Comparison of ENCODE assay signal across 10 cellular contexts in the genomic region with DNA sequence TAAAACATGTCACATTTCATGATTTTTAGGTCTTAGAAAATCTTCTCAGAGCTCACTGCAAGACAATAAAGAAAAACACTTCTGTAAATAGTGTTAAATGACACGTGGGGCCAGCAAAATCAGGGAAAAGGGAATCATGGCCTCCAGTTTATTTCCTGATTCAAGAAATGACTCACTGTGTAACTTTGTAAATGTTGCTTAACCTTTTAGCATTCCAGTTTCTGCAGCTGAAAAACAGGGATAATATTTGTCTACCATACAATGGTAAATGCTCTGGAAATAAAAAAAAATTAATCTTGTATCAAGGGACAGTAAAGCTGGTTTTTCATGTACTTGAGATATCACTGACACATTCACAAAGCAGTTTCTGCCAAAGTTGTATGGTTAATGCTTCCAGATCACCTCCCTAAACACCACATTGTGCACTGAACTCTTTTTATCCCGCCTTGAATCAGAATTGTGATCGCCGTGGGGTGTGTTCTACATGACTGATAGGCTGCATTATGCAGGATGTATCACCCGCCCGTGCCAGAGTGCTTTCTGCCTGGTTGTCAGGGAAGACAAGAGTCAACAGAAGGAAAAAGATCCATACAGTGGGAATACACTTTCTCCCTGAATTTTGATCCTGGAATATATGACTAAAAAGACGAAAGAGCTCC.
DNase-seq lines count a peak whose midpoint lies in the region; TF ChIP-seq lines count a peak whose summit lies in the region.
"Had no signal": no experiment of that assay in that cellular context is flagged by ENCODE, and none has a peak within 500 bp of the region (broad histone marks: within the 10 kb centered on the region; RNA-seq: fewer than 3 reads in every experiment).

No MANE protein-coding gene starts in this region.

- TF ChIP-seq CTCF in uterus (IDR thresholded peaks at IDR 0.05), result no peak

- 41 to 47% methylated on average over 7 of the region's 7 CpGs for WGBS in esophagus, 2 donors

- H3K27me3 ChIP-seq in esophagus (ENCODE audit: control insufficient read depth in 1 of 2, insufficient read depth in 2 of 2, low read length in 2 of 2), result no peaks in the 10 kb centered on the region
- H3K27me3 ChIP-seq in neuron (ENCODE audit: insufficient read depth, low read length), result no peaks in the 10 kb centered on the region
- H3K27me3 ChIP-seq in uterus, result no peaks in the 10 kb centered on the region

- H3K4me1 ChIP-seq in esophagus (ENCODE audit: control insufficient read depth in 2 of 2, insufficient read depth in 2 of 2, low read length in 1 of 2), result no peaks in the 10 kb centered on the region
- H3K4me1 ChIP-seq in neuron (ENCODE audit: insufficient read depth, low read length), result peaks cover 10% of the 10 kb centered on the region
- peaks cover 0 to 5% of the 10 kb centered on the region in 2 donors for H3K4me1 ChIP-seq in uterus

- DNase-seq in DMS153 treated with DMSO at 0.1 percent for 48 hours (lab: John Stamatoyannopoulos, UW; ENCODE audit: unreplicated experiment) (peak; percentile 51), NCI-H748 (lab: John Stamatoyannopoulos, UW; ENCODE audit: unreplicated experiment) (peak; percentile 46), uterus (no peak), GDM1 (lab: John Stamatoyannopoulos, UW) (no peak)
- no peak for DNase-seq in activated T-cell treated with anti-CD3 and anti-CD28 coated beads, Interleukin-2, amount 50 U/mL, for 48 hours
- no peak for DNase-seq in effector CD8-positive, alpha-beta T cell (lab: John Stamatoyannopoulos, UW)
- DNase-seq: activated naive CD8-positive, alpha-beta T cell treated with anti-CD3 and anti-CD28 coated beads for 36 hours; DND-41 had no signal

- TF ChIP-seq POLR2A in uterus (IDR thresholded peaks at IDR 0.05), result no peak

- peak overlapping the region; percentile 58 to 80 for H3K27ac ChIP-seq in esophagus (ENCODE audit: low read depth in 2 of 2, low read length in 1 of 2)
- H3K27ac ChIP-seq in uterus, result peak overlapping the region in 1 of 2 donors; percentile 10

- no peaks in the 10 kb centered on the region for H3K36me3 ChIP-seq in esophagus (ENCODE audit: control insufficient read depth in 2 of 2, insufficient read depth in 2 of 2, low read length in 1 of 2)
- H3K36me3 ChIP-seq in neuron (ENCODE audit: insufficient read depth, low read length), result no peaks in the 10 kb centered on the region
- no peaks in the 10 kb centered on the region for H3K36me3 ChIP-seq in uterus

- H2AFZ ChIP-seq in neuron (ENCODE audit: low read depth, low read length), result peak overlapping the region; percentile 6

- H3K9me3 ChIP-seq in esophagus (ENCODE audit: control insufficient read depth in 2 of 2, insufficient read depth in 1 of 2, low read depth in 1 of 2, low read length in 1 of 2), result no peaks in the 10 kb centered on the region
- H3K9me3 ChIP-seq in neuron (ENCODE audit: low read length), result no peaks in the 10 kb centered on the region
- peaks cover 0 to 4% of the 10 kb centered on the region in 2 donors for H3K9me3 ChIP-seq in uterus

- intact Hi-C loops in uterus (cut with DNase I; ENCODE audit: low total_unique reads), result no loop called here

- H3K4me3 ChIP-seq in esophagus (ENCODE audit: low read depth in 1 of 2, low read length in 2 of 2) (no peak overlapping the region), neuron (ENCODE audit: low read length) (no peak overlapping the region), uterus (no peak overlapping the region)

Comparison
In these comparisons a context has a peak if more than half of its experiments do, and no peak if none do; other contexts are left out.
1. DNase-seq: peak in DMS153 treated with DMSO at 0.1 percent for 48 hours (single experiment) and NCI-H748 (single experiment); none in uterus (0 of 2), GDM1 (single experiment), activated T-cell treated with anti-CD3 and anti-CD28 coated beads, Interleukin-2, amount 50 U/mL, for 48 hours (0 of 2) and effector CD8-positive, alpha-beta T cell (single experiment).